22 cellular contexts compared by ENCODE assay signal in the genomic region with DNA sequence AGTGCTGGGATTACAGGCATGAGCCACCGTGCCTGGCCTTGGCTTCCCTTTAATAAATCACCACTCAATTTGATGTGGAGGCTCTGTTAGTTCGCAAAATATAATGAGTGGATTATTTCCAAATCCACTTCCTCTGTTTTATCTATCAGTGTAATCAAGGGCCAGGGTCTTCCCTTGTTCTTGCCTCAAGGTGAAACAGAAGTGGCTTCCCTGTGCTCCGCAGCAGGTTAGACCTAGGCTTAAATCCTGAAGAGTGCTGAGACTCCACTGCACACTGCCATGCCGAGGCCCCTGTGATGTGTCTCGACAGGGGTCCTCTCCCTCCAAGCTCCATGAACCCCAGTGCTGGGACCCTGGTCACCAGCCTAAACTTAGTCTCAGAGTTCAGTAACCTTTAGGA.
"Had no signal": no experiment of that assay in that cellular context is flagged by ENCODE, and none has a peak within 500 bp of the region (broad histone marks: within the 10 kb centered on the region; RNA-seq: fewer than 3 reads in every experiment).

No MANE protein-coding gene starts in this region.

- H3K36me3 ChIP-seq: brain microvascular endothelial cell, MG63 had no signal

- H3K9ac ChIP-seq: KMS-11 had no signal

- H3K9me3 ChIP-seq: MG63 had no signal

- DNase-seq: activated B cell treated with CpG ODN at 0.5 μM for 24 hours; activated CD4-positive, alpha-beta T cell treated with anti-CD3 and anti-CD28 coated beads for 1 hour; activated CD4-positive, alpha-beta T cell treated with anti-CD3 and anti-CD28 coated beads, Interleukin-2, amount 10 ng/mL, durations not matched to agents 24 days and 14 days; activated CD4-positive, alpha-beta T cell treated with anti-CD3 and anti-CD28 coated beads, Interleukin-2, amount 50 U/mL, for 48 hours; activated CD8-positive, alpha-beta memory T cell treated with anti-CD3 and anti-CD28 coated beads for 24 hours; activated effector memory CD4-positive, alpha-beta T cell treated with anti-CD3 and anti-CD28 coated beads, Interleukin-2, amount 50 U/mL, for 16 hours; activated naive CD4-positive, alpha-beta T cell treated with Interleukin-2 at 50 U/mL for 16 hours; activated naive CD8-positive, alpha-beta T cell treated with anti-CD3 and anti-CD28 coated beads, Interleukin-2, amount 50 U/mL, for 24 hours; activated T-cell treated with anti-CD3 and anti-CD28 coated beads, Interleukin-2, amount 50 U/mL, for 4 hours; amygdala; brain microvascular endothelial cell; cerebellar nuclear complex; MG63; MV-4-11; NCI-H1092 treated with DMSO at 0.1 percent for 48 hours; NCI-H1417 treated with DMSO at 0.1 percent for 48 hours; NCI-H1694; NCI-H2029 treated with DMSO at 0.1 percent for 48 hours; SIG-M5; T-helper 17 cell; T-helper 9 cell had no signal

- ATAC-seq: activated naive CD8-positive, alpha-beta T cell treated with anti-CD3 and anti-CD28 coated beads, Interleukin-2, amount 50 U/mL, for 24 hours; activated T-cell treated with anti-CD3 and anti-CD28 coated beads, Interleukin-2, amount 50 U/mL, for 4 hours; T-helper 17 cell had no signal

- H3K4me3 ChIP-seq: MG63 had no signal

- H3K4me2 ChIP-seq: KMS-11 had no signal

- H3K27ac ChIP-seq: brain microvascular endothelial cell, KMS-11 had no signal

- H3K27me3 ChIP-seq: brain microvascular endothelial cell, MG63 had no signal
